Comparison of ENCODE assay signal across 25 cellular contexts in genomic region chr6:63514488-63515173, GRCh38. TPM values are rescaled to one million over a fixed set of nuclear protein-coding genes. Genes with fewer than 3 reads are reported as not detected.
DNase-seq lines count a peak whose midpoint lies in the region; ATAC-seq, FAIRE-seq and TF ChIP-seq lines count a peak whose summit lies in the region.
"Had no signal": no experiment of that assay in that cellular context is flagged by ENCODE, and none has a peak within 500 bp of the region (broad histone marks: within the 10 kb centered on the region; RNA-seq: fewer than 3 reads in every experiment).

No MANE protein-coding gene starts in this region.

- 94% methylated on average over 4 of the region's 4 CpGs; no CpG with 5 or more reads in 1 of the 2 experiments for WGBS in H1 (ENCODE audit: extremely low coverage in 1 of 2, insufficient coverage in 1 of 2, insufficient read length in 1 of 2, insufficient replicate concordance in 2 of 2, low coverage in 1 of 2, low lambda C conversion rate in 2 of 2, missing lambda C conversion rate in 1 of 2), 2 experiments
- WGBS in right lobe of liver (ENCODE audit: insufficient coverage, low coverage, low lambda C conversion rate, missing lambda C conversion rate): 46% methylated on average over 4 of the region's 4 CpGs
- 74 to 86% methylated on average over 4 of the region's 4 CpGs for WGBS in thyroid gland, 2 donors
- WGBS in suprapubic skin: 93% methylated on average over 4 of the region's 4 CpGs

- H3K36me3 ChIP-seq in H1 (ENCODE audit: control insufficient read depth in 2 of 4, insufficient read depth in 4 of 4, low read length in 3 of 4) (no peaks in the 10 kb centered on the region), right lobe of liver (no peaks in the 10 kb centered on the region), thyroid gland (no peaks in the 10 kb centered on the region), suprapubic skin (no peaks in the 10 kb centered on the region)
- H3K36me3 ChIP-seq: SJSA1 had no signal

- FAIRE-seq in GM12891 (lab: Jason Lieb, UNC) (peak; percentile 59), H1 (lab: Jason Lieb, UNC) (no peak)
- FAIRE-seq: D721Med, GM12878, K562 had no signal

- H3K27me3 ChIP-seq in H1 (replicated peaks in 1 of 4; ENCODE audit: control insufficient read depth in 3 of 4, extremely low read depth in 1 of 4, insufficient read depth in 3 of 4, low read length in 3 of 4) (no peaks in the 10 kb centered on the region), right lobe of liver (no peaks in the 10 kb centered on the region), thyroid gland (no peaks in the 10 kb centered on the region), suprapubic skin (no peaks in the 10 kb centered on the region)
- H3K27me3 ChIP-seq: SJSA1 had no signal

- H3K4me3 Mint-ChIP-seq in activated T-helper 17 cell treated with anti-CD3 and anti-CD28 coated beads, Interleukin-2, amount 50 U/mL, for 72 hours: no peak overlapping the region
- H3K4me3 Mint-ChIP-seq in activated CD8-positive, alpha-beta memory T cell treated with anti-CD3 and anti-CD28 coated beads, Interleukin-2, amount 10 ng/mL, durations not matched to agents 7 days and 5 days: no peak overlapping the region
- H3K4me3 Mint-ChIP-seq: B cell; CD8-positive, alpha-beta memory T cell; GM23338 had no signal

- no peak overlapping the region for H2BK120ac ChIP-seq in H1 (replicated peaks; ENCODE audit: low read depth, low read length)

- H4K20me1 ChIP-seq in H1 (replicated peaks in 1 of 2; ENCODE audit: control insufficient read depth in 1 of 2, insufficient read depth in 2 of 2, low read length in 2 of 2): peaks cover 0 to 1% of the 10 kb centered on the region in 2 experiments

- ATAC-seq in right lobe of liver: peak; percentile 24 to 65 (median 45)
- no peak for ATAC-seq in activated T-helper 17 cell treated with anti-CD3 and anti-CD28 coated beads, Interleukin-2, amount 50 U/mL, for 72 hours (replicated peaks)
- ATAC-seq in activated CD8-positive, alpha-beta memory T cell treated with anti-CD3 and anti-CD28 coated beads, Interleukin-2, amount 10 ng/mL, durations not matched to agents 7 days and 5 days: no peak
- ATAC-seq: GM12878, GM23338, K562, PC-3 had no signal

- H3K4ac ChIP-seq in H1 (replicated peaks; ENCODE audit: insufficient read length, low read depth, low read length): no peak overlapping the region

- H3K9ac ChIP-seq in H1 (replicated peaks in 1 of 4; ENCODE audit: extremely low read depth in 1 of 4, low read depth in 3 of 4, low read length in 3 of 4): no peak overlapping the region

- no peaks in the 10 kb centered on the region for H3K23me2 ChIP-seq in H1 (ENCODE audit: low read depth, low read length)

- H3K14ac ChIP-seq in H1 (ENCODE audit: insufficient read length): no peak overlapping the region

- H3K4me1 Mint-ChIP-seq in activated T-helper 17 cell treated with anti-CD3 and anti-CD28 coated beads, Interleukin-2, amount 50 U/mL, for 72 hours: no peaks in the 10 kb centered on the region
- H3K4me1 Mint-ChIP-seq in activated CD8-positive, alpha-beta memory T cell treated with anti-CD3 and anti-CD28 coated beads, Interleukin-2, amount 10 ng/mL, durations not matched to agents 7 days and 5 days: peaks cover 3% of the 10 kb centered on the region
- H3K4me1 Mint-ChIP-seq: CD8-positive, alpha-beta memory T cell; GM23338 had no signal

- TF ChIP-seq POLR2A in GM12891 (IDR thresholded peaks at IDR 0.05; ENCODE audit: low read depth, low read length) (no peak), H1 (IDR thresholded peaks at IDR 0.05; ENCODE audit: control extremely low read depth in 1 of 2, low read depth in 2 of 2, low read length in 2 of 2) (no peak), right lobe of liver (IDR thresholded peaks at IDR 0.05) (no peak), thyroid gland (IDR thresholded peaks at IDR 0.05) (no peak), suprapubic skin (IDR thresholded peaks at IDR 0.05) (no peak)

- peak overlapping the region; percentile 25; the same call in 1 of the 2 replicates for H4K8ac ChIP-seq in H1 (ENCODE audit: extremely low read depth, insufficient read depth, low read length)

- H3K18ac ChIP-seq in H1 (ENCODE audit: extremely low read depth, low read length): no peak overlapping the region

- H3K4me1 ChIP-seq in H1 (replicated peaks in 1 of 4; ENCODE audit: control insufficient read depth in 3 of 4, insufficient read depth in 4 of 4, low read length in 3 of 4) (no peaks in the 10 kb centered on the region), right lobe of liver (peaks cover 0 to 80% (median 22%) of the 10 kb centered on the region in 4 donors), thyroid gland (peaks cover 36 to 46% of the 10 kb centered on the region in 2 donors), suprapubic skin (peaks cover 5% of the 10 kb centered on the region)
- H3K4me1 ChIP-seq: SJSA1 had no signal

- no peak overlapping the region for H3K23ac ChIP-seq in H1 (ENCODE audit: insufficient read length)

- no peak overlapping the region for H2BK5ac ChIP-seq in H1 (ENCODE audit: low read depth, low read length)

- no peak overlapping the region for H2BK20ac ChIP-seq in H1 (ENCODE audit: low read length)

- no peaks in the 10 kb centered on the region for H3K36me3 Mint-ChIP-seq in activated T-helper 17 cell treated with anti-CD3 and anti-CD28 coated beads, Interleukin-2, amount 50 U/mL, for 72 hours (ENCODE audit: low read depth)
- H3K36me3 Mint-ChIP-seq in activated CD8-positive, alpha-beta memory T cell treated with anti-CD3 and anti-CD28 coated beads, Interleukin-2, amount 10 ng/mL, durations not matched to agents 7 days and 5 days: no peaks in the 10 kb centered on the region
- H3K36me3 Mint-ChIP-seq: CD8-positive, alpha-beta memory T cell had no signal

- intact Hi-C loops in right lobe of liver (cut with DNase I) (loop anchor here in 1 of 2 donors (10.0 kb wide), 1 partner anchor 60 kb away; no protein-coding TSS in a partner anchor), thyroid gland (cut with DNase I) (no loop called here)

- H3K27me3 Mint-ChIP-seq in activated T-helper 17 cell treated with anti-CD3 and anti-CD28 coated beads, Interleukin-2, amount 50 U/mL, for 72 hours: peaks cover 3% of the 10 kb centered on the region
- peaks cover 25% of the 10 kb centered on the region for H3K27me3 Mint-ChIP-seq in activated CD8-positive, alpha-beta memory T cell treated with anti-CD3 and anti-CD28 coated beads, Interleukin-2, amount 10 ng/mL, durations not matched to agents 7 days and 5 days
- H3K27me3 Mint-ChIP-seq: B cell had no signal

- CTCF ChIA-PET in H1 (lab: Charles Lee; ENCODE audit: partially characterized antibody): interaction anchor here (0.9 to 1.4 kb wide), 3 partner anchors 9 to 13 kb away, joined by 3 to 4 read pairs (median 3); no protein-coding TSS in a partner anchor
- CTCF ChIA-PET in activated CD8-positive, alpha-beta memory T cell treated with anti-CD3 and anti-CD28 coated beads, Interleukin-2, amount 10 ng/mL, durations not matched to agents 7 days and 5 days (lab: Charles Lee): no interaction called here

- H2BK12ac ChIP-seq in H1 (ENCODE audit: low read depth, low read length): no peak overlapping the region

- POLR2A ChIA-PET in H1 (lab: Charles Lee; ENCODE audit: partially characterized antibody): no interaction called here

- H3K27ac ChIP-seq in H1 (ENCODE audit: low read depth, low read length): no peak overlapping the region
- peak overlapping the region; percentile 90 to 95 (median 91) for H3K27ac ChIP-seq in right lobe of liver
- H3K27ac ChIP-seq in thyroid gland: peak overlapping the region in 2 of 3 donors; percentile 47 to 78
- H3K27ac ChIP-seq in suprapubic skin: no peak overlapping the region
- H3K27ac ChIP-seq: C4-2B, SJSA1 had no signal

- no peak overlapping the region for H4K91ac ChIP-seq in H1 (replicated peaks; ENCODE audit: insufficient read length, low read length)

- no peak overlapping the region for H3K4me3 ChIP-seq in H1 (ENCODE audit: extremely low read depth in 1 of 4, insufficient read depth in 2 of 4, low read depth in 3 of 4, low read length in 4 of 4)
- no peak overlapping the region for H3K4me3 ChIP-seq in right lobe of liver
- H3K4me3 ChIP-seq in thyroid gland (replicated peaks in 1 of 3): no peak overlapping the region
- H3K4me3 ChIP-seq in suprapubic skin: no peak overlapping the region
- H3K4me3 ChIP-seq: GM12878, GM23338, K562, SJSA1 had no signal

- TF ChIP-seq RAD21 in H1 (IDR thresholded peaks at IDR 0.05 in 1 of 2, conservative IDR thresholded peaks at IDR 0.05 in 1 of 2; ENCODE audit: low read depth in 2 of 2, low read length in 2 of 2): no peak

- H2BK15ac ChIP-seq in H1 (ENCODE audit: low read length): no peak overlapping the region

- H3K9me3 ChIP-seq in H1 (ENCODE audit: insufficient read depth in 2 of 2, low read depth in 1 of 2, low read length in 1 of 2) (no peaks in the 10 kb centered on the region), right lobe of liver (no peaks in the 10 kb centered on the region), thyroid gland (no peaks in the 10 kb centered on the region), suprapubic skin (no peaks in the 10 kb centered on the region)
- H3K9me3 ChIP-seq: SJSA1 had no signal

- H3K79me2 ChIP-seq in H1 (ENCODE audit: control insufficient read depth in 1 of 2, insufficient read depth in 2 of 2, low read length in 2 of 2): no peaks in the 10 kb centered on the region

- no peak overlapping the region for H3K4me2 ChIP-seq in H1 (ENCODE audit: insufficient read depth in 1 of 2, low read depth in 2 of 2, low read length in 2 of 2)
- H3K4me2 ChIP-seq: GM23338 had no signal

- DNase-seq in GM12891 (ENCODE audit: insufficient read length, low spot score): no peak
- no peak for DNase-seq in H1 (ENCODE audit: low read depth in 1 of 2, low spot score in 2 of 2)
- DNase-seq in right lobe of liver: no peak
- DNase-seq in thyroid gland: no peak
- DNase-seq in suprapubic skin (ENCODE audit: low spot score in 2 of 2): no peak
- no peak for DNase-seq in GOT3 (lab: John Stamatoyannopoulos, UW)
- DNase-seq in activated CD8-positive, alpha-beta memory T cell treated with anti-CD3 and anti-CD28 coated beads, Interleukin-2, amount 10 ng/mL, durations not matched to agents 7 days and 5 days: no peak
- DNase-seq: CD8-positive, alpha-beta memory T cell; GDM1; HCEC 1CT; Kasumi-1; NCI-H1092 treated with DMSO at 0.1 percent for 48 hours; NCI-H1436; NCI-H187 treated with DMSO at 0.1 percent for 48 hours; NCI-H524; NCI-H774; PC-3 had no signal

- no peak overlapping the region for H4K5ac ChIP-seq in H1 (ENCODE audit: insufficient read length, low read depth, low read length)

- no peak overlapping the region for H3K27ac Mint-ChIP-seq in activated T-helper 17 cell treated with anti-CD3 and anti-CD28 coated beads, Interleukin-2, amount 50 U/mL, for 72 hours
- no peak overlapping the region for H3K27ac Mint-ChIP-seq in activated CD8-positive, alpha-beta memory T cell treated with anti-CD3 and anti-CD28 coated beads, Interleukin-2, amount 10 ng/mL, durations not matched to agents 7 days and 5 days
- H3K27ac Mint-ChIP-seq: B cell; CD8-positive, alpha-beta memory T cell; GM23338 had no signal

- H2AFZ ChIP-seq in H1 (ENCODE audit: low read length): no peak overlapping the region
- H2AFZ ChIP-seq: GM23338 had no signal

- no peaks in the 10 kb centered on the region for H3K79me1 ChIP-seq in H1 (ENCODE audit: low read depth, low read length)

- TF ChIP-seq CTCF in H1 (IDR thresholded peaks at IDR 0.05; ENCODE audit: control extremely low read depth in 1 of 3, insufficient read depth in 1 of 3, low read depth in 1 of 3, low read length in 3 of 3): no peak
- peak in 1 of 4 donors; percentile 3 for TF ChIP-seq CTCF in right lobe of liver (IDR thresholded peaks at IDR 0.05)
- no peak for TF ChIP-seq CTCF in thyroid gland (IDR thresholded peaks at IDR 0.05)
- no peak for TF ChIP-seq CTCF in suprapubic skin (IDR thresholded peaks at IDR 0.05)

- H2AK5ac ChIP-seq in H1 (ENCODE audit: low read depth, low read length): no peak overlapping the region

- no peaks in the 10 kb centered on the region for H3K9me3 Mint-ChIP-seq in activated T-helper 17 cell treated with anti-CD3 and anti-CD28 coated beads, Interleukin-2, amount 50 U/mL, for 72 hours
- no peaks in the 10 kb centered on the region for H3K9me3 Mint-ChIP-seq in activated CD8-positive, alpha-beta memory T cell treated with anti-CD3 and anti-CD28 coated beads, Interleukin-2, amount 10 ng/mL, durations not matched to agents 7 days and 5 days (ENCODE audit: low read depth)
- H3K9me3 Mint-ChIP-seq: CD8-positive, alpha-beta memory T cell had no signal

- H3K56ac ChIP-seq in H1 (replicated peaks; ENCODE audit: insufficient read length, low read depth, low read length): no peak overlapping the region

- no peak for TF ChIP-seq EP300 in H1 (IDR thresholded peaks at IDR 0.05; ENCODE audit: borderline replicate concordance in 1 of 2, low read depth in 2 of 2, low read length in 2 of 2)
- TF ChIP-seq EP300 in suprapubic skin (IDR thresholded peaks at IDR 0.05): no peak

RNA-seq across cellular contexts. Expression of gene PTP4A1, which starts 57.6 kb away (rescaled TPM):
- 35.5 TPM for polyA plus RNA-seq in GM12891 (2012; ENCODE audit: low read depth, missing spikeins)
- total RNA-seq in H1 (2021; fragmentation: NEBNext Ultra II Directional; extraction: Animal tissue kit (Norgen Biotek cat#: 25700)): 75.6 and 76.3 TPM in 2 replicates
- polyA plus RNA-seq in H1 (2011; rRNA removed): 8.1 and 21.1 TPM in 2 replicates
- 13.3 TPM for polyA plus RNA-seq in H1 (2011; cell fraction: cytosol; rRNA removed)
- polyA plus RNA-seq in H1 (2011; cell fraction: nucleus; rRNA removed): 3.9 TPM
- polyA plus RNA-seq in H1 (2012, experiment 1 of 2): 23.5 to 66.4 TPM (median 30.2 TPM) in 4 replicates
- 8.3 TPM for polyA plus RNA-seq in H1 (2012, experiment 2 of 2)
- polyA plus RNA-seq in H1 (2013, experiment 1 of 2): 39.0 TPM
- 39.7 TPM for polyA plus RNA-seq in H1 (2013, experiment 2 of 2)
- polyA minus RNA-seq in H1 (2011; rRNA and poly(A)+ RNA removed): 18.3 and 23.9 TPM in 2 replicates
- polyA minus RNA-seq in H1 (2011; cell fraction: cytosol; rRNA and poly(A)+ RNA removed): 21.1 TPM
- 71.3 TPM for polyA minus RNA-seq in H1 (2011; cell fraction: nucleus; rRNA and poly(A)+ RNA removed)
- total RNA-seq in right lobe of liver (100 to 1,000 TPM; 147 to 342 (median 225) TPM), thyroid gland (10 to 100 TPM; 28.3 to 56.8 (median 33.2) TPM), suprapubic skin (10 to 100 TPM; 12.4 to 85.4 (median 50.4) TPM)
- 10 to 100 TPM; 43.3 to 70.8 TPM for total RNA-seq in activated T-helper 17 cell treated with anti-CD3 and anti-CD28 coated beads, Interleukin-2, amount 50 U/mL, for 72 hours
- 10 to 100 TPM; 63.6 to 70.2 TPM for total RNA-seq in activated CD8-positive, alpha-beta memory T cell treated with anti-CD3 and anti-CD28 coated beads, Interleukin-2, amount 10 ng/mL, durations not matched to agents 7 days and 5 days

Comparison
In these comparisons a context has a peak if more than half of its experiments do, and no peak if none do; other contexts are left out.
1. H3K27ac ChIP-seq: peak in right lobe of liver (3 of 3) and thyroid gland (2 of 3); none in H1 (single experiment) and suprapubic skin (single experiment).
2. ATAC-seq: peak in right lobe of liver (4 of 4); none in activated T-helper 17 cell treated with anti-CD3 and anti-CD28 coated beads, Interleukin-2, amount 50 U/mL, for 72 hours (single experiment) and activated CD8-positive, alpha-beta memory T cell treated with anti-CD3 and anti-CD28 coated beads, Interleukin-2, amount 10 ng/mL, durations not matched to agents 7 days and 5 days (single experiment).